In the genomic region with DNA sequence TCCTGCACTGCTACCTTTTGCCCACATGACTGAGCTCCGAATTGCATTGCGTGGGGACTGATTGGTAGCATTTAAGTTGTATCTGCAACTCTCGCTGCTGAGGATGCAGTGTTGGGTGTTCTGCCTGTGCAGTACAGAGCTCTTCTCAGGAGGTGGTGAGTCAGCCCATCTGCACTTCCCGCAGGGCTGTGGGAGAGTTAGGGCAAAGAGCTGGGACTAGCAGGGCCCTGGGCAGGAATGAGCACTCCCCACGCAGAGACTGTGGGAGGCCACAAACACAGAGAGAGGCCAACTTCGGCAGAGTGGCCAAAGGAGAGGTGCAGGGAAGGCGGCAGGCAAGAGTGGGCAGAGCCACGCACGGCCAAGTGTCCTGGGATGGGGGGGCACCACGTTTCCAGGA, we compare ENCODE assay signal across 15 cellular contexts.
A peak's percentile ranks its signal among the peaks of the same experiment; 100 is the strongest.
DNase-seq lines count a peak whose midpoint lies in the region; ATAC-seq, FAIRE-seq and TF ChIP-seq lines count a peak whose summit lies in the region.
"Had no signal": no experiment of that assay in that cellular context is flagged by ENCODE, and none has a peak within 500 bp of the region (broad histone marks: within the 10 kb centered on the region; RNA-seq: fewer than 3 reads in every experiment).

No MANE protein-coding gene starts in this region.

- WGBS in neuronal stem cell (ENCODE audit: extremely low coverage in 2 of 2, insufficient read length in 2 of 2, insufficient replicate concordance in 1 of 2), 2 donors = no CpG with 5 or more reads among the region's 10 CpGs
- WGBS in aorta, 2 donors = 76 to 77% methylated on average over 10 of the region's 10 CpGs

- TF ChIP-seq CTCF in epithelial cell of esophagus (IDR thresholded peaks at IDR 0.05; ENCODE audit: insufficient read depth, low read depth, low read length, missing control alignments) = no peak

- H3K18ac ChIP-seq in neuronal stem cell (ENCODE audit: low read length) = peak overlapping the region; percentile 40

- H3K9me3 ChIP-seq in neuronal stem cell (replicated peaks in 1 of 2; ENCODE audit: control insufficient read depth in 2 of 2, insufficient read depth in 1 of 2, low read depth in 1 of 2, low read length in 2 of 2) = peaks cover 0 to 2% of the 10 kb centered on the region in 2 donors
- no peaks in the 10 kb centered on the region for H3K9me3 ChIP-seq in aorta (ENCODE audit: control insufficient read depth, low read length)
- H3K9me3 ChIP-seq: spleen had no signal

- H3K14ac ChIP-seq in neuronal stem cell (ENCODE audit: low read length) = peak overlapping the region; percentile 56

- no peak overlapping the region for H2BK120ac ChIP-seq in neuronal stem cell (ENCODE audit: low read depth, low read length)

- no peak overlapping the region for H2BK15ac ChIP-seq in neuronal stem cell (ENCODE audit: low read length)

- no peak overlapping the region for H3K4me2 ChIP-seq in neuronal stem cell (ENCODE audit: insufficient read depth, low read length, poor library complexity, severe bottlenecking)

- intact Hi-C loops in left ventricle myocardium superior (cut with micrococcal nuclease) = no loop called here
- intact Hi-C loops in aorta (cut with DNase I) = no loop called here

- FAIRE-seq in RCC 7860 (lab: Jason Lieb, UNC) = peak; percentile 69
- FAIRE-seq: endometrium, K562 had no signal

- H3K4me3 ChIP-seq in epithelial cell of esophagus (ENCODE audit: low read length) = no peak overlapping the region
- peak overlapping the region in 1 of 2 donors; percentile 10 for H3K4me3 ChIP-seq in neuronal stem cell (ENCODE audit: low read length in 2 of 2)
- H3K4me3 ChIP-seq in aorta (ENCODE audit: low read length in 2 of 2) = no peak overlapping the region
- H3K4me3 ChIP-seq: K562, spleen had no signal

- no peak overlapping the region for H2BK5ac ChIP-seq in neuronal stem cell (ENCODE audit: low read length)

- no peak for ATAC-seq in HG03135 (IDR thresholded peaks at IDR 0.05; ENCODE audit: unreplicated experiment)
- no peak for ATAC-seq in left ventricle myocardium superior
- ATAC-seq in aorta (ENCODE audit: low FRiP score) = no peak
- ATAC-seq: K562 had no signal

- peak; percentile 53 for DNase-seq in COLO829 (ENCODE audit: low spot score)
- peak; percentile 69 for DNase-seq in RCC 7860 (ENCODE audit: low spot score)
- DNase-seq in epithelial cell of esophagus (ENCODE audit: low read depth) = peak; percentile 53
- no peak for DNase-seq in neuronal stem cell (ENCODE audit: low spot score)
- no peak for DNase-seq in midbrain (lab: John Stamatoyannopoulos, UW)
- no peak for DNase-seq in left ventricle myocardium superior
- no peak for DNase-seq in aorta
- DNase-seq: activated naive CD8-positive, alpha-beta T cell treated with anti-CD3 and anti-CD28 coated beads, Interleukin-2, amount 10 ng/mL, durations not matched to agents 7 days and 5 days; CD4-positive, alpha-beta T cell; NCI-H2171; spleen; T-helper 9 cell had no signal

- no peak overlapping the region for H2AFZ ChIP-seq in neuronal stem cell (ENCODE audit: low read length)

- no peak overlapping the region for H3K9ac ChIP-seq in neuronal stem cell (ENCODE audit: low read depth, low read length, poor library complexity)

- no peak overlapping the region for H4K91ac ChIP-seq in neuronal stem cell (ENCODE audit: low read depth, low read length, poor library complexity)

- H2AK5ac ChIP-seq in neuronal stem cell (ENCODE audit: low read depth, low read length) = no peak overlapping the region

- no peak overlapping the region for H3K4ac ChIP-seq in neuronal stem cell (ENCODE audit: low read length)

- H2BK12ac ChIP-seq in neuronal stem cell (ENCODE audit: low read length) = no peak overlapping the region

- H3K4me1 ChIP-seq in neuronal stem cell (ENCODE audit: control insufficient read depth in 2 of 2, insufficient read depth in 1 of 2, low read depth in 1 of 2, low read length in 2 of 2) (peaks cover 1 to 5% of the 10 kb centered on the region in 2 donors), aorta (ENCODE audit: control insufficient read depth in 1 of 2, insufficient read depth in 2 of 2, low read length in 2 of 2) (no peaks in the 10 kb centered on the region)
- H3K4me1 ChIP-seq: spleen had no signal

- H3K27ac ChIP-seq in neuronal stem cell (replicated peaks; ENCODE audit: low read length) (no peak overlapping the region), aorta (ENCODE audit: low read depth in 1 of 2, low read length in 2 of 2) (no peak overlapping the region)
- H3K27ac ChIP-seq: spleen had no signal

- H3K27me3 ChIP-seq in neuronal stem cell (ENCODE audit: control insufficient read depth in 3 of 3, insufficient read depth in 3 of 3, low read depth in 1 of 3, low read length in 3 of 3) = no peaks in the 10 kb centered on the region
- H3K27me3 ChIP-seq in aorta (ENCODE audit: control insufficient read depth in 1 of 2, insufficient read depth in 2 of 2, low read length in 1 of 2) = no peaks in the 10 kb centered on the region

- no peak overlapping the region for H4K8ac ChIP-seq in neuronal stem cell (ENCODE audit: low read depth, low read length)

- H3K23ac ChIP-seq in neuronal stem cell (ENCODE audit: low read depth, low read length, poor library complexity) = no peak overlapping the region

- no peaks in the 10 kb centered on the region for H3K36me3 ChIP-seq in neuronal stem cell (replicated peaks in 1 of 2; ENCODE audit: control insufficient read depth in 2 of 2, insufficient read depth in 2 of 2, low read length in 2 of 2)
- no peaks in the 10 kb centered on the region for H3K36me3 ChIP-seq in aorta (ENCODE audit: control insufficient read depth in 1 of 2, insufficient read depth in 2 of 2, low read length in 1 of 2)
- H3K36me3 ChIP-seq: spleen had no signal

- no peaks in the 10 kb centered on the region for H3K79me1 ChIP-seq in neuronal stem cell (ENCODE audit: low read depth, low read length)

Comparison
In these comparisons a context has a peak if more than half of its experiments do, and no peak if none do; other contexts are left out.
1. DNase-seq: peak in COLO829 (single experiment), RCC 7860 (single experiment) and epithelial cell of esophagus (single experiment); none in neuronal stem cell (single experiment), midbrain (single experiment), left ventricle myocardium superior (single experiment) and aorta (0 of 2).